Comparison of ENCODE assay signal across 19 cellular contexts in the genomic region with DNA sequence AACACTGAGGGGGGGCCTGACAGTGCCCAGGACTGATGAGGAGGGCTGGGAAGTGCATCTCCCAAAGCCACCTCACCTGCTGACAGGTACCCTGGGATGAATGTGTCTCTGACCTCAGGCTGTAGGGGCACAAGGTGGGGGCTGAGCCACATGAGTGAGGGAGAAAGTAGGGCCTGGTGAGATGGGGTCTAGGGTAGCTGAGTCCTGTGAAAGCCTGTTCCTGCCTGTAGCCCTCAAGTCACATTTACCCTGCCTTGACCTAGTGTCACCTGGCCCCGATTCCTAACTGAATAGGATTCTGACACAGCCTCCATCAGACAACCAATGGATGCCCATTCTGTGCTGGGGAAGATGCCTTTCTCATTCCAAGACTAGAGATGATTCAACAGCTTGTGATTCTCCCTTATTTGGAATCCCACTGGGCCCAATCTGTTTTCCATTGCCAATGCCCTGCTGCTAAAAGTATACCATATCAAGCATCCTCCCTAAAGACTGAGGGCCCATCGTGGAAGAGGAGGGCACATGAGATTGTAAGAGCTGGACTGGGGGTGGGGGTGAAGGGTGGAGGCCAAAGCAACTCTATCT. TPM values are rescaled to one million over a fixed set of nuclear protein-coding genes. Genes with fewer than 3 reads are reported as not detected.
"Had no signal": no experiment of that assay in that cellular context is flagged by ENCODE, and none has a peak within 500 bp of the region (broad histone marks: within the 10 kb centered on the region; RNA-seq: fewer than 3 reads in every experiment).

No MANE protein-coding gene starts in this region.

- H3K36me3 ChIP-seq: tibial artery had no signal

- H3K4me3 ChIP-seq: tibial artery had no signal

- H3K9me3 Mint-ChIP-seq: activated CD4-positive, alpha-beta memory T cell treated with anti-CD3 and anti-CD28 coated beads, Interleukin-2, amount 10 ng/mL, durations not matched to agents 7 days and 5 days; activated naive CD8-positive, alpha-beta T cell treated with anti-CD3 and anti-CD28 coated beads for 36 hours; brain; mesothelial cell of epicardium; stimulated activated naive B cell treated with anti-CD40 and anti-IgM and Interleukin-4, amounts not matched to agents 10 μg/mL and 1 μg/mL and 100 μg/mL, for 72 hours had no signal

- ATAC-seq: activated CD8-positive, alpha-beta memory T cell treated with anti-CD3 and anti-CD28 coated beads, Interleukin-2, amount 10 ng/mL, durations not matched to agents 7 days and 5 days; esophagus mucosa; stimulated activated naive B cell treated with anti-CD40 and anti-IgM and Interleukin-4, amounts not matched to agents 10 μg/mL and 1 μg/mL and 100 μg/mL, for 72 hours; T-helper 17 cell had no signal

- H3K4me1 ChIP-seq: tibial artery had no signal

- DNase-seq: activated CD4-positive, alpha-beta memory T cell treated with anti-CD3 and anti-CD28 coated beads, Interleukin-2, amount 10 ng/mL, durations not matched to agents 7 days and 5 days; activated CD4-positive, alpha-beta T cell treated with anti-CD3 and anti-CD28 coated beads for 48 hours; activated CD8-positive, alpha-beta memory T cell treated with anti-CD3 and anti-CD28 coated beads, Interleukin-2, amount 10 ng/mL, durations not matched to agents 7 days and 5 days; activated naive CD8-positive, alpha-beta T cell treated with anti-CD3 and anti-CD28 coated beads for 36 hours; central memory CD4-positive, alpha-beta T cell; effector CD8-positive, alpha-beta T cell; hippocampal formation; occipital lobe; retina; stimulated activated naive B cell treated with anti-CD40 and anti-IgM and Interleukin-4, amounts not matched to agents 10 μg/mL and 1 μg/mL and 100 μg/mL, for 72 hours; substantia nigra; T-helper 17 cell; tibial artery had no signal

- H3K4me3 Mint-ChIP-seq: activated CD4-positive, alpha-beta memory T cell treated with anti-CD3 and anti-CD28 coated beads, Interleukin-2, amount 10 ng/mL, durations not matched to agents 7 days and 5 days; activated CD8-positive, alpha-beta memory T cell treated with anti-CD3 and anti-CD28 coated beads, Interleukin-2, amount 10 ng/mL, durations not matched to agents 7 days and 5 days; activated naive CD8-positive, alpha-beta T cell treated with anti-CD3 and anti-CD28 coated beads for 36 hours; brain; mesothelial cell of epicardium; stimulated activated naive B cell treated with anti-CD40 and anti-IgM and Interleukin-4, amounts not matched to agents 10 μg/mL and 1 μg/mL and 100 μg/mL, for 72 hours; T-helper 17 cell had no signal

- H3K27ac ChIP-seq: tibial artery had no signal

- H3K9me3 ChIP-seq: tibial artery had no signal

- H3K4me1 Mint-ChIP-seq: activated CD4-positive, alpha-beta memory T cell treated with anti-CD3 and anti-CD28 coated beads, Interleukin-2, amount 10 ng/mL, durations not matched to agents 7 days and 5 days; activated CD8-positive, alpha-beta memory T cell treated with anti-CD3 and anti-CD28 coated beads, Interleukin-2, amount 10 ng/mL, durations not matched to agents 7 days and 5 days; activated naive CD8-positive, alpha-beta T cell treated with anti-CD3 and anti-CD28 coated beads for 36 hours; brain had no signal

- H3K36me3 Mint-ChIP-seq: activated CD8-positive, alpha-beta memory T cell treated with anti-CD3 and anti-CD28 coated beads, Interleukin-2, amount 10 ng/mL, durations not matched to agents 7 days and 5 days; activated naive CD8-positive, alpha-beta T cell treated with anti-CD3 and anti-CD28 coated beads for 36 hours; brain; mesothelial cell of epicardium; stimulated activated naive B cell treated with anti-CD40 and anti-IgM and Interleukin-4, amounts not matched to agents 10 μg/mL and 1 μg/mL and 100 μg/mL, for 72 hours had no signal

- H3K27ac Mint-ChIP-seq: activated CD4-positive, alpha-beta memory T cell treated with anti-CD3 and anti-CD28 coated beads, Interleukin-2, amount 10 ng/mL, durations not matched to agents 7 days and 5 days; activated CD8-positive, alpha-beta memory T cell treated with anti-CD3 and anti-CD28 coated beads, Interleukin-2, amount 10 ng/mL, durations not matched to agents 7 days and 5 days; activated naive CD8-positive, alpha-beta T cell treated with anti-CD3 and anti-CD28 coated beads for 36 hours; brain; mesothelial cell of epicardium; stimulated activated naive B cell treated with anti-CD40 and anti-IgM and Interleukin-4, amounts not matched to agents 10 μg/mL and 1 μg/mL and 100 μg/mL, for 72 hours; T-helper 17 cell had no signal

- FAIRE-seq: keratinocyte had no signal

RNA-seq across cellular contexts. Expression of a gene that starts 11.1 kb away (rescaled TPM):
- total RNA-seq: activated CD4-positive, alpha-beta memory T cell treated with anti-CD3 and anti-CD28 coated beads, Interleukin-2, amount 10 ng/mL, durations not matched to agents 7 days and 5 days; activated CD8-positive, alpha-beta memory T cell treated with anti-CD3 and anti-CD28 coated beads, Interleukin-2, amount 10 ng/mL, durations not matched to agents 7 days and 5 days; activated naive CD8-positive, alpha-beta T cell treated with anti-CD3 and anti-CD28 coated beads for 36 hours; esophagus mucosa; lung microvascular endothelial cell; occipital lobe; T-helper 17 cell had no signal
- polyA plus RNA-seq: keratinocyte, neural cell had no signal

RNA-seq across cellular contexts. Expression of a gene that starts 52.8 kb away (rescaled TPM):
- total RNA-seq: esophagus mucosa, lung microvascular endothelial cell had no signal
